24 cellular contexts compared by ENCODE assay signal in the genomic region with DNA sequence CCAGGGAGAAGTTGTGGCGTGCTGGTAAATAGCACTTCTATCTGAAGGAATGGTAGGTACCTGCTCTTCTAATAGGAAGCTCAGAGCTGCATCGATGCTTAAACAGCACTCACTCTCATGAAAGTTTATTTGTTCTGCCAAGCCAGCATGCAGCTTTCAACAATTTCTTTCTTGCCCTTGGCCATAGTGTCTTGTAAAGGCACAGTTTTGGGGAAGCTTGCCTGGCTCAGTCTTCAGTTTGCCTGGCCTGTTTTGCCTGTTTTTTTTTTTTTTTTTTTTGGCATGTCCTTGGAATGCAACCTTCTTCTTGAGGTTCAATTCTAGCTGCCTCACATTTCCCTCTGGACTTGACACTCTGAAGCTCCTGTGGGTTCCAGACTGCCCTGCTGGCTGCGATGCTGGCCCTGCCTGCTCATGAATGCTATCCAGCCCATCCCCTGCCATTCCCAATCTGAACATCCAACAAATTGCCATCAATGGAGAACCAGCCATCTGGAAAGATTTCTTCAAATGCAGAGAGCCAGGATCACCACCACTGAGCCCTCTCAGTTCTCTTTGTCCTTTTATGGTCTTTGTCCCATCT.
"Had no signal": no experiment of that assay in that cellular context is flagged by ENCODE, and none has a peak within 500 bp of the region (broad histone marks: within the 10 kb centered on the region; RNA-seq: fewer than 3 reads in every experiment).

No MANE protein-coding gene starts in this region.

- H3K9me3 ChIP-seq: gastrocnemius medialis, left lung, lower lobe of right lung, right atrium auricular region, spleen, testis, transverse colon had no signal

- H3K27me3 Mint-ChIP-seq: activated CD8-positive, alpha-beta T cell treated with anti-CD3 and anti-CD28 coated beads for 36 hours; T-cell had no signal

- H3K9me3 Mint-ChIP-seq: activated B cell treated with CpG ODN at 0.5 μM for 24 hours; activated CD8-positive, alpha-beta T cell treated with anti-CD3 and anti-CD28 coated beads for 36 hours; activated T-cell treated with anti-CD3 and anti-CD28 coated beads, Interleukin-2, amount 50 U/mL, for 4 hours; activated T-helper 17 cell treated with anti-CD3 and anti-CD28 coated beads, Interleukin-2, amount 50 U/mL, for 72 hours; endodermal cell; neural crest cell; T-cell had no signal

- H3K27me3 ChIP-seq: left lung, right atrium auricular region, spleen, testis, transverse colon had no signal

- H3K27ac Mint-ChIP-seq: activated B cell treated with CpG ODN at 0.5 μM for 24 hours; activated CD8-positive, alpha-beta T cell treated with anti-CD3 and anti-CD28 coated beads for 36 hours; activated T-helper 17 cell treated with anti-CD3 and anti-CD28 coated beads, Interleukin-2, amount 50 U/mL, for 72 hours; endodermal cell; T-cell had no signal

- H3K27ac ChIP-seq: gastrocnemius medialis, left lung, lower lobe of right lung, parathyroid adenoma, right atrium auricular region, spleen, testis, transverse colon had no signal

- ATAC-seq: activated CD8-positive, alpha-beta T cell treated with anti-CD3 and anti-CD28 coated beads for 36 hours; activated T-cell treated with anti-CD3 and anti-CD28 coated beads, Interleukin-2, amount 50 U/mL, for 4 hours; activated T-helper 17 cell treated with anti-CD3 and anti-CD28 coated beads, Interleukin-2, amount 50 U/mL, for 72 hours; gastrocnemius medialis; left lung; lower lobe of right lung; stimulated activated naive CD8-positive, alpha-beta T cell treated with anti-CD3 and anti-CD28 coated beads, Interleukin-15, Interleukin-2, amounts not matched to agents 100 U/mL and 50 U/mL, for 24 hours; T-cell had no signal

- H3K4me3 ChIP-seq: gastrocnemius medialis, left lung, lower lobe of right lung, right atrium auricular region, spleen, testis, transverse colon had no signal

- H3K4me1 Mint-ChIP-seq: activated B cell treated with CpG ODN at 0.5 μM for 24 hours, endodermal cell, neural crest cell had no signal

- H3K4me1 ChIP-seq: gastrocnemius medialis, left lung, lower lobe of right lung, parathyroid adenoma, right atrium auricular region, spleen, testis, transverse colon had no signal

- H3K4me3 Mint-ChIP-seq: activated B cell treated with CpG ODN at 0.5 μM for 24 hours; activated CD8-positive, alpha-beta T cell treated with anti-CD3 and anti-CD28 coated beads for 36 hours; activated T-cell treated with anti-CD3 and anti-CD28 coated beads, Interleukin-2, amount 50 U/mL, for 4 hours; activated T-helper 17 cell treated with anti-CD3 and anti-CD28 coated beads, Interleukin-2, amount 50 U/mL, for 72 hours; endodermal cell; neural crest cell; T-cell had no signal

- H3K9ac ChIP-seq: parathyroid adenoma had no signal

- H3K36me3 ChIP-seq: gastrocnemius medialis, lower lobe of right lung, right atrium auricular region, transverse colon had no signal

- H3K79me2 ChIP-seq: parathyroid adenoma had no signal

- DNase-seq: activated B cell treated with CpG ODN at 0.5 μM for 24 hours; activated CD4-positive, alpha-beta T cell treated with anti-CD3 and anti-CD28 coated beads, Interleukin-2, amount 50 U/mL, for 1 hour; activated CD8-positive, alpha-beta T cell treated with anti-CD3 and anti-CD28 coated beads for 36 hours; activated gamma-delta T cell treated with Interleukin-2 at 50 U/mL for 16 hours; activated naive CD4-positive, alpha-beta T cell treated with anti-CD3 and anti-CD28 coated beads, Interleukin-2, amount 50 U/mL, for 16 hours; activated T-cell treated with anti-CD3 and anti-CD28 coated beads, Interleukin-2, amount 50 U/mL, for 4 hours; amygdala; endodermal cell; gastrocnemius medialis; glutamatergic neuron; kidney glomerular epithelial cell; left lung; lower lobe of right lung; mesenchymal stem cell; occipital lobe; spleen; stimulated activated naive CD8-positive, alpha-beta T cell treated with anti-CD3 and anti-CD28 coated beads, Interleukin-15, Interleukin-2, amounts not matched to agents 100 U/mL and 50 U/mL, for 24 hours; T-cell; testis; transverse colon had no signal
